Comparison of ENCODE assay signal across 8 cellular contexts in the genomic region with DNA sequence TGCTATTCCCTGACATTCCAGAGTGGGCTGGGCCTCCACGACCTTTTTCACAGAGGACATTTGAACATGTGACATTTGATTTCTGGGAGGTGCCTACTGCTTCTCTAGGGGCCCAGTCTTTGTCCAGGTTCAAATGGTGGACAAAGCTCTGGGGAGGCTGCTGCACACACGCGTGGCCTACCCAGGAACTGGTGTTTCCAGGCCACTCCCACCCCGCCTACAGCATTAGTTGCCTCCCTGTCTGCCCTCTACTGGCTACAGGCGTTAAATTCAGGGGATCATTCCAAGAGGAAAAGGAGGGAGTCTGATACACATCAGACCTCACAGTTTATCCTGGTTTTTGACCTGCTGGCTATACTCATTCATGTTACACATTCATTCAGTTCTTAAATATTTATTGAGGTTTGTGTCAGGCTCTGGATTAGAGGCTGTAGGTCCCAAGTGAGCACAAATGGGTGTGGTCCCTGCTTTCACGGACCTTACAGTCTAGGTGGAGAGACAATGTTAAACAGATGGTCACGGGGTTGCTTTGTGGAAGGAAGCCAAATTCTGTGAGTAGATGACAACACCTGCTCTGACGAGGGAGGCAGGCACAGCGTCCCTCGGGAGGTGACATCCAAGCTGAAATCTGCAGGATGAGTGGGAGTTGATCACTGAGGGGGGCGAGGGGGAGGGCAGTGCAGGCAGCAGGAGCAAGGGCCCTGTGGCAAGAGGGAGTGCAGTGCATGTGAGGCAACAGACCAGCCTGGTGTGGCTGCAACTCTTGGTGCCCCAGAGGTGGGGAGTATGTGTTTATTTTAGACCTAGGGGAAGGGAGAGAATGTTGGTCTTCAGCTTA. TPM values are rescaled to one million over a fixed set of nuclear protein-coding genes. Genes with fewer than 3 reads are reported as not detected.
A peak's percentile ranks its signal among the peaks of the same experiment; 100 is the strongest.
DNase-seq lines count a peak whose midpoint lies in the region; ATAC-seq and TF ChIP-seq lines count a peak whose summit lies in the region.

No MANE protein-coding gene starts in this region.

- CTCF ChIA-PET in Calu3 (lab: Charles Lee): interaction anchor here (1.0 to 2.6 kb wide), 3 partner anchors 60 to 86 kb away, joined by 5 to 15 read pairs (median 6); no protein-coding TSS in a partner anchor

- H3K27me3 ChIP-seq in HL-60 (ENCODE audit: insufficient read depth, poor library complexity, severe bottlenecking) (no peaks in the 10 kb centered on the region), OCI-LY3 (ENCODE audit: low read depth, low read length) (no peaks in the 10 kb centered on the region)

- H3K9ac ChIP-seq in OCI-LY3 (ENCODE audit: low read length): peak overlapping the region; percentile 22; the same call in 1 of the 2 replicates

- intact Hi-C loops in Calu3 (cut with micrococcal nuclease; ENCODE audit: unreplicated experiment): loop anchor here (5.0 to 10.0 kb wide), 2 partner anchors 201 to 418 kb away; a partner anchor contains a TSS

- H3K36me3 ChIP-seq in OCI-LY3 (replicated peaks; ENCODE audit: low read depth, low read length): no peaks in the 10 kb centered on the region

- no peaks in the 10 kb centered on the region for H3K9me3 Mint-ChIP-seq in Calu3 (ENCODE audit: low read depth, unreplicated experiment)

- H3K79me2 ChIP-seq in OCI-LY3 (ENCODE audit: low read length): no peaks in the 10 kb centered on the region

- peaks cover 23% of the 10 kb centered on the region for H3K4me1 ChIP-seq in OCI-LY3 (ENCODE audit: low read length)

- H3K27ac ChIP-seq in HL-60 (replicated peaks) (no peak overlapping the region), OCI-LY3 (ENCODE audit: low read length) (no peak overlapping the region)

- H3K4me3 ChIP-seq in HL-60 (replicated peaks; ENCODE audit: insufficient read depth, low read length): no peak overlapping the region
- H3K4me3 ChIP-seq in OCI-LY3 (ENCODE audit: low read length): peak overlapping the region; percentile 60

- H4K20me1 ChIP-seq in OCI-LY3 (ENCODE audit: insufficient read depth, low read length): no peaks in the 10 kb centered on the region

- H3K36me3 Mint-ChIP-seq in Calu3 (ENCODE audit: insufficient read depth, unreplicated experiment): no peaks in the 10 kb centered on the region

- H2AFZ ChIP-seq in OCI-LY3 (ENCODE audit: low read depth, low read length): peak overlapping the region; percentile 90

- TF ChIP-seq CTCF in Calu3 (IDR thresholded peaks at IDR 0.05; ENCODE audit: unreplicated experiment): peak; percentile 56
- TF ChIP-seq CTCF in HL-60 (IDR thresholded peaks at IDR 0.05; ENCODE audit: insufficient read depth, low read length): peak; percentile 32
- peak; percentile 75 for TF ChIP-seq CTCF in OCI-LY3 (IDR thresholded peaks at IDR 0.05; ENCODE audit: low read depth, low read length)

- peaks cover 12% of the 10 kb centered on the region for H3K27me3 Mint-ChIP-seq in Calu3 (ENCODE audit: unreplicated experiment)

- peak; percentile 72 for DNase-seq in Calu3
- peak; percentile 41 to 59 for DNase-seq in HL-60 (ENCODE audit: low read depth in 1 of 2, low spot score in 1 of 2)
- peak; percentile 70 for DNase-seq in amniotic epithelial cell (ENCODE audit: low read depth)
- DNase-seq in hepatic stellate cell (ENCODE audit: low spot score): peak; percentile 92
- DNase-seq in stimulated activated CD4-positive, alpha-beta T cell treated with anti-CD3 and anti-CD28 coated beads, Interleukin-15, amount 100 ng/mL, for 48 hours (ENCODE audit: low read depth in 2 of 2): peak; percentile 41 to 54
- DNase-seq in GDM1 (lab: John Stamatoyannopoulos, UW): no peak

- H3K4me3 Mint-ChIP-seq in Calu3 (ENCODE audit: low read depth, unreplicated experiment): no peak overlapping the region

- no peaks in the 10 kb centered on the region for H3K9me3 ChIP-seq in OCI-LY3 (ENCODE audit: insufficient read depth, low read length)

- ATAC-seq in GM19452 (IDR thresholded peaks at IDR 0.05; ENCODE audit: unreplicated experiment): peak; percentile 74

- H3K4me2 ChIP-seq in OCI-LY3 (ENCODE audit: low read length): peak overlapping the region; percentile 62

- no peak overlapping the region for H3K27ac Mint-ChIP-seq in Calu3 (ENCODE audit: unreplicated experiment)

- BruUV-seq in Calu3 (replicated peaks; lab: Mats Ljungman, UMichigan): no TSS peak

- H3K4me1 Mint-ChIP-seq in Calu3 (ENCODE audit: low read depth, unreplicated experiment): no peaks in the 10 kb centered on the region

RNA-seq across cellular contexts. Expression of a gene that starts 11.8 kb away (rescaled TPM):
- 1.5 and 2.2 TPM in 2 replicates for total RNA-seq in Calu3 (2022)
